Comparison of ENCODE assay signal across 1 cellular context in genomic region chr6:42981866-42982265, GRCh38.
TF ChIP-seq lines count a peak whose summit lies in the region.

No MANE protein-coding gene starts in this region.

TF ChIP-seq in HEK293, 187 proteins besides CTCF, POLR2A, EP300 and RAD21 (continued from another document):
- TF ChIP-seq ZBTB11 (tag by site-specific recombination; conservative IDR thresholded peaks at IDR 0.05; ENCODE audit: low read depth) = no peak
